9 cellular contexts compared by ENCODE assay signal in genomic region chr10:71735709-71736569, GRCh38. TPM values are rescaled to one million over a fixed set of nuclear protein-coding genes. Genes with fewer than 3 reads are reported as not detected.
DNase-seq lines count a peak whose midpoint lies in the region; ATAC-seq, FAIRE-seq and TF ChIP-seq lines count a peak whose summit lies in the region.
"Had no signal": no experiment of that assay in that cellular context is flagged by ENCODE, and none has a peak within 500 bp of the region (broad histone marks: within the 10 kb centered on the region; RNA-seq: fewer than 3 reads in every experiment).

No MANE protein-coding gene starts in this region.

- POLR2A ChIA-PET in HepG2 (lab: Yijun Ruan, JAX), result no interaction called here

- H3K27me3 ChIP-seq in liver (ENCODE audit: control insufficient read depth in 4 of 4, insufficient read depth in 4 of 4, low read length in 3 of 4) (no peaks in the 10 kb centered on the region), HepG2 (ENCODE audit: control insufficient read depth in 1 of 2, insufficient read depth in 2 of 2, low read length in 2 of 2) (peaks cover 9 to 50% of the 10 kb centered on the region in 2 experiments; a peak in 4 of 5 replicates), mucosa of stomach (ENCODE audit: control insufficient read depth, insufficient read depth, low read length) (no peaks in the 10 kb centered on the region)

- FAIRE-seq in HepG2 (lab: Jason Lieb, UNC) (no peak), frontal cortex (lab: Jason Lieb, UNC) (no peak)

- H3K27ac Mint-ChIP-seq in endothelial cell (ENCODE audit: unreplicated experiment), result no peak overlapping the region

- H3K4me3 Mint-ChIP-seq in endothelial cell (ENCODE audit: unreplicated experiment), result no peak overlapping the region

- no peak for ATAC-seq in HepG2

- CTCF ChIA-PET in HepG2 (lab: Yijun Ruan, JAX; ENCODE audit: low intra/inter-chr PET ratio, low total read pairs), result no interaction called here

- intact Hi-C loops in HepG2 (cut with micrococcal nuclease; ENCODE audit: unreplicated experiment), result no loop called here

- no peak for DNase-seq in HepG2 (ENCODE audit: low spot score)
- peak; percentile 61 for DNase-seq in activated effector memory CD4-positive, alpha-beta T cell treated with Interleukin-2 at 50 U/mL for 16 hours
- no peak for DNase-seq in frontal cortex (ENCODE audit: low spot score in 2 of 2)
- DNase-seq in NK-92 (lab: John Stamatoyannopoulos, UW; ENCODE audit: unreplicated experiment), result no peak
- no peak for DNase-seq in NCI-H510A treated with DMSO at 0.1 percent for 48 hours (lab: John Stamatoyannopoulos, UW)
- DNase-seq in endothelial cell (ENCODE audit: low spot score), result no peak

- H3K27me3 Mint-ChIP-seq in endothelial cell (ENCODE audit: unreplicated experiment), result peaks cover 3% of the 10 kb centered on the region

- H3K36me3 Mint-ChIP-seq in endothelial cell (ENCODE audit: low read depth, unreplicated experiment), result no peaks in the 10 kb centered on the region

- no peak for TF ChIP-seq POLR2A in HepG2 (IDR thresholded peaks at IDR 0.05; ENCODE audit: insufficient read depth in 1 of 2, low read depth in 2 of 2, low read length in 2 of 2)

- TF ChIP-seq CTCF in liver (IDR thresholded peaks at IDR 0.05; ENCODE audit: low read depth, low read length, missing input control), result no peak
- TF ChIP-seq CTCF in HepG2 (CRISPR knock-in tag; IDR thresholded peaks at IDR 0.05), result no peak
- TF ChIP-seq CTCF in endothelial cell (IDR thresholded peaks at IDR 0.05; ENCODE audit: unreplicated experiment), result no peak

- H3K36me3 ChIP-seq in liver (ENCODE audit: control insufficient read depth in 4 of 4, insufficient read depth in 3 of 4, low read depth in 1 of 4, low read length in 3 of 4), result no peaks in the 10 kb centered on the region
- no peaks in the 10 kb centered on the region for H3K36me3 ChIP-seq in HepG2 (replicated peaks in 1 of 2; ENCODE audit: control insufficient read depth in 1 of 2, insufficient read depth in 2 of 2, low read length in 2 of 2)
- H3K36me3 ChIP-seq in mucosa of stomach (ENCODE audit: control insufficient read depth, insufficient read depth, low read length), result no peaks in the 10 kb centered on the region

- no peak overlapping the region for H2AFZ ChIP-seq in HepG2 (ENCODE audit: low read length)

- 85% methylated on average over 16 of the region's 16 CpGs for WGBS in liver
- 59% methylated on average over 8 of the region's 16 CpGs for WGBS in HepG2 (ENCODE audit: low lambda C conversion rate)

- peaks cover 16% of the 10 kb centered on the region for H3K4me1 Mint-ChIP-seq in endothelial cell (ENCODE audit: unreplicated experiment)

- no TSS peak for BruUV-seq in HepG2 (replicated peaks; lab: Mats Ljungman, UMichigan)

- no peak for TF ChIP-seq RAD21 in liver (IDR thresholded peaks at IDR 0.05)
- TF ChIP-seq RAD21 in HepG2 (CRISPR knock-in tag; IDR thresholded peaks at IDR 0.05), result no peak

- H3K79me2 ChIP-seq in HepG2 (ENCODE audit: insufficient read depth, low read length), result no peaks in the 10 kb centered on the region

- in situ Hi-C loops in HepG2 (cut with HindIII; ENCODE audit: extremely low pct_ligation_motif_present, low pct_unique_long_range_greater_than_20kb), result no loop called here

- TF ChIP-seq EP300 in HepG2 (IDR thresholded peaks at IDR 0.05; ENCODE audit: low read depth in 2 of 2, low read length in 2 of 2) (no peak), HepG2 (CRISPR knock-in tag; IDR thresholded peaks at IDR 0.05; ENCODE audit: borderline replicate concordance) (no peak)

- H4K20me1 ChIP-seq in HepG2 (ENCODE audit: insufficient read depth, low read length), result no peaks in the 10 kb centered on the region

- no peaks in the 10 kb centered on the region for H3K9me3 ChIP-seq in liver (ENCODE audit: control insufficient read depth in 4 of 4, low read length in 3 of 4)
- no peaks in the 10 kb centered on the region for H3K9me3 ChIP-seq in HepG2 (ENCODE audit: low read length)
- H3K9me3 ChIP-seq in mucosa of stomach (ENCODE audit: control insufficient read depth, low read length), result no peaks in the 10 kb centered on the region

- H3K9me3 Mint-ChIP-seq in endothelial cell (ENCODE audit: unreplicated experiment), result no peaks in the 10 kb centered on the region

- H3K4me3 ChIP-seq in liver (ENCODE audit: low read depth in 1 of 3, low read length in 3 of 3) (no peak overlapping the region), HepG2 (replicated peaks in 1 of 3; ENCODE audit: insufficient read depth in 1 of 3, low read depth in 2 of 3, low read length in 3 of 3) (no peak overlapping the region), mucosa of stomach (ENCODE audit: low read length) (no peak overlapping the region)

- H3K4me1 ChIP-seq in liver (ENCODE audit: control insufficient read depth in 4 of 4, insufficient read depth in 4 of 4, low read length in 3 of 4) (peaks cover 0 to 4% (median 0%) of the 10 kb centered on the region in 4 donors), HepG2 (ENCODE audit: insufficient read depth, low read length) (0 out of 2 replicates have a peak, but pooled peaks cover 9% of the 10 kb centered on the region), mucosa of stomach (ENCODE audit: control insufficient read depth, insufficient read depth, low read length) (peaks cover 42% of the 10 kb centered on the region)

- H3K9ac ChIP-seq in liver (ENCODE audit: low read depth in 1 of 2, low read length in 2 of 2) (no peak overlapping the region), HepG2 (ENCODE audit: insufficient read depth, low read depth, low read length) (no peak overlapping the region), mucosa of stomach (ENCODE audit: low read length) (peak overlapping the region; percentile 45)

- H3K27ac ChIP-seq in liver (ENCODE audit: low read depth in 1 of 2, low read length in 2 of 2) (peak overlapping the region; percentile 3 to 52), HepG2 (ENCODE audit: extremely low read length, insufficient read depth, low read length) (no peak overlapping the region)

- no peak overlapping the region for H3K4me2 ChIP-seq in HepG2 (ENCODE audit: low read depth, low read length)

TF ChIP-seq in liver, 16 proteins besides CTCF, POLR2A, EP300 and RAD21 (continues in another document):
- TF ChIP-seq TAF1 (conservative IDR thresholded peaks at IDR 0.05) (no peak), HNF4A (conservative IDR thresholded peaks at IDR 0.05) (no peak), YY1 (IDR thresholded peaks at IDR 0.05) (no peak)

RNA-seq across cellular contexts. Expression of gene C10orf105, which starts 16.4 kb away (rescaled TPM):
- under 1 TPM in 1 of 2 donors, not detected in 1; under 0.01 TPM for total RNA-seq in liver
- polyA plus RNA-seq in liver, result under 1 TPM in 1 of 2 donors, not detected in 1; 0.07 TPM
- total RNA-seq in HepG2 (2016; rRNA removed; fragmentation: Illumina TruSeq; extraction: Trizol), result not detected in 2 replicates
- total RNA-seq in HepG2 (2016; cell fraction: cytosol; rRNA removed; fragmentation: Illumina TruSeq; extraction: Trizol; ENCODE audit: low read depth), result not detected in 2 replicates
- not detected in 2 replicates for total RNA-seq in HepG2 (2016; cell fraction: insoluble cytoplasmic fraction; rRNA removed; fragmentation: Illumina TruSeq; extraction: Trizol)
- total RNA-seq in HepG2 (2016; cell fraction: membrane; rRNA removed; fragmentation: Illumina TruSeq; extraction: Trizol), result not detected in 2 replicates
- total RNA-seq in HepG2 (2016; cell fraction: nucleus; rRNA removed; fragmentation: Illumina TruSeq; extraction: Trizol), result not detected in 2 replicates
- polyA plus RNA-seq in HepG2 (2011; rRNA removed), result not detected in 2 replicates
- polyA plus RNA-seq in HepG2 (2011; cell fraction: cytosol; rRNA removed), result not detected in 2 replicates
- polyA plus RNA-seq in HepG2 (2011; cell fraction: nucleus; rRNA removed), result not detected in 2 replicates
- not detected in 2 replicates for polyA plus RNA-seq in HepG2 (2012)
- not detected in 2 replicates for polyA plus RNA-seq in HepG2 (2016; cell fraction: cytosol; fragmentation: Illumina TruSeq; extraction: Trizol; ENCODE audit: low read depth)
- polyA plus RNA-seq in HepG2 (2016; cell fraction: insoluble cytoplasmic fraction; fragmentation: Illumina TruSeq; extraction: Trizol; ENCODE audit: low read depth), result not detected in 2 replicates
- polyA plus RNA-seq in HepG2 (2016; cell fraction: membrane; fragmentation: Illumina TruSeq; extraction: Trizol; ENCODE audit: low read depth), result not detected in 2 replicates
- not detected in 2 replicates for polyA plus RNA-seq in HepG2 (2016; cell fraction: nucleus; fragmentation: Illumina TruSeq; extraction: Trizol; ENCODE audit: insufficient read depth, low read depth)
- polyA minus RNA-seq in HepG2 (2011; rRNA and poly(A)+ RNA removed; ENCODE audit: low replicate concordance), result not detected in 2 replicates
- not detected in 2 replicates for polyA minus RNA-seq in HepG2 (2011; cell fraction: cytosol; rRNA and poly(A)+ RNA removed)
- not detected in 2 replicates for polyA minus RNA-seq in HepG2 (2011; cell fraction: nucleus; rRNA and poly(A)+ RNA removed)
- total RNA-seq in frontal cortex, result not detected
- total RNA-seq in endothelial cell (ENCODE audit: unreplicated experiment), result 0.15 TPM
- total RNA-seq: LHCN-M2 had no signal

RNA-seq across cellular contexts. Expression of gene VSIR, which starts 37.4 kb away (rescaled TPM):
- total RNA-seq in liver (10 to 100 TPM; 11.3 to 12.2 TPM), HepG2 (2016; rRNA removed; fragmentation: Illumina TruSeq; extraction: Trizol) (0.36 and 0.44 TPM in 2 replicates), frontal cortex (2.0 TPM), endothelial cell (ENCODE audit: unreplicated experiment) (86.1 TPM)
- polyA plus RNA-seq in liver (10 to 100 TPM in 1 of 2 donors, 1 to 10 TPM in 1; 7.2 to 10.3 TPM), HepG2 (2011; rRNA removed) (3.2 and 3.8 TPM in 2 replicates)
- 0.26 TPM in 1 of 2 replicates, not detected in the other for total RNA-seq in HepG2 (2016; cell fraction: cytosol; rRNA removed; fragmentation: Illumina TruSeq; extraction: Trizol; ENCODE audit: low read depth)
- 0.41 TPM in 1 of 2 replicates, not detected in the other for total RNA-seq in HepG2 (2016; cell fraction: insoluble cytoplasmic fraction; rRNA removed; fragmentation: Illumina TruSeq; extraction: Trizol)
- total RNA-seq in HepG2 (2016; cell fraction: membrane; rRNA removed; fragmentation: Illumina TruSeq; extraction: Trizol), result 0.14 TPM in 1 of 2 replicates, not detected in the other
- 0.16 and 0.19 TPM in 2 replicates for total RNA-seq in HepG2 (2016; cell fraction: nucleus; rRNA removed; fragmentation: Illumina TruSeq; extraction: Trizol)
- 2.2 and 3.9 TPM in 2 replicates for polyA plus RNA-seq in HepG2 (2011; cell fraction: cytosol; rRNA removed)
- 2.1 and 3.3 TPM in 2 replicates for polyA plus RNA-seq in HepG2 (2011; cell fraction: nucleus; rRNA removed)
- 0.35 and 0.81 TPM in 2 replicates for polyA plus RNA-seq in HepG2 (2012)
- polyA plus RNA-seq in HepG2 (2016; cell fraction: cytosol; fragmentation: Illumina TruSeq; extraction: Trizol; ENCODE audit: low read depth), result 0.18 and 0.35 TPM in 2 replicates
- polyA plus RNA-seq in HepG2 (2016; cell fraction: insoluble cytoplasmic fraction; fragmentation: Illumina TruSeq; extraction: Trizol; ENCODE audit: low read depth), result 0.23 TPM in 1 of 2 replicates, not detected in the other
- polyA plus RNA-seq in HepG2 (2016; cell fraction: membrane; fragmentation: Illumina TruSeq; extraction: Trizol; ENCODE audit: low read depth), result 0.14 and 0.38 TPM in 2 replicates
- 0.32 and 1.1 TPM in 2 replicates for polyA plus RNA-seq in HepG2 (2016; cell fraction: nucleus; fragmentation: Illumina TruSeq; extraction: Trizol; ENCODE audit: insufficient read depth, low read depth)
- polyA minus RNA-seq in HepG2 (2011; rRNA and poly(A)+ RNA removed; ENCODE audit: low replicate concordance), result 4.6 and 6.5 TPM in 2 replicates
- 3.0 and 4.5 TPM in 2 replicates for polyA minus RNA-seq in HepG2 (2011; cell fraction: cytosol; rRNA and poly(A)+ RNA removed)
- 1.9 and 2.3 TPM in 2 replicates for polyA minus RNA-seq in HepG2 (2011; cell fraction: nucleus; rRNA and poly(A)+ RNA removed)
